8 cellular contexts compared by ENCODE assay signal in the genomic region with DNA sequence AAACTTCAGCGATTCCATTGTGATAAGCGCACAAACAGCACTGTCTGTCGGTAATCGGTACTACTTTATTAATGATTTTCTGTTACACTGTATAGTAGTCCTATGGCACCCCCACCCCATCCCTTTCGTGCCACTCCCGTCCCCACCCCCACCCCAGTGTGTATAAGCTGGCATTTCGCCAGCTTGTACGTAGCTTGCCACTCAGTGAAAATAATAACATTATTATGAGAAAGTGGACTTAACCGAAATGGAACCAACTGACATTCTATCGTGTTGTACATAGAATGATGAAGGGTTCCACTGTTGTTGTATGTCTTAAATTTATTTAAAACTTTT. TPM values are rescaled to one million over a fixed set of nuclear protein-coding genes. Genes with fewer than 3 reads are reported as not detected.
DNase-seq lines count a peak whose midpoint lies in the region; ATAC-seq, FAIRE-seq and TF ChIP-seq lines count a peak whose summit lies in the region.

No MANE protein-coding gene starts in this region.

- no peak for TF ChIP-seq RAD21 in K562 (CRISPR knock-in tag; conservative IDR thresholded peaks at IDR 0.05 in 1 of 2, IDR thresholded peaks at IDR 0.05 in 1 of 2)

- H3K36me3 ChIP-seq in Loucy (ENCODE audit: insufficient read depth, low read length) (no peaks in the 10 kb centered on the region), K562 (ENCODE audit: control insufficient read depth, insufficient read depth, low read length) (peaks cover 18% of the 10 kb centered on the region; the same call in 2 of the 3 replicates), lower lobe of right lung (no peaks in the 10 kb centered on the region), upper lobe of left lung (no peaks in the 10 kb centered on the region)

- no peaks in the 10 kb centered on the region for H3K9me3 ChIP-seq in Loucy (ENCODE audit: insufficient read depth, low read depth, low read length)
- no peaks in the 10 kb centered on the region for H3K9me3 ChIP-seq in K562 (replicated peaks; ENCODE audit: control insufficient read depth, insufficient read depth, low read depth, low read length)
- no peaks in the 10 kb centered on the region for H3K9me3 ChIP-seq in lower lobe of right lung
- H3K9me3 ChIP-seq in upper lobe of left lung = no peaks in the 10 kb centered on the region

- no peak for FAIRE-seq in K562 (lab: Jason Lieb, UNC)

- H3K9me1 ChIP-seq in K562 (ENCODE audit: control insufficient read depth, insufficient read depth, low read length) = no peaks in the 10 kb centered on the region

- peak overlapping the region; percentile 97 for H3K4me3 ChIP-seq in Loucy (ENCODE audit: low read length, poor library complexity, severe bottlenecking)
- peak overlapping the region; percentile 86 for H3K4me3 ChIP-seq in K562
- H3K4me3 ChIP-seq in lower lobe of right lung = peak overlapping the region; percentile 64
- peak overlapping the region in 3 of 4 donors; percentile 60 to 76 (median 71) for H3K4me3 ChIP-seq in upper lobe of left lung

- peak overlapping the region; percentile 60; the same call in 1 of the 2 replicates for H2AFZ ChIP-seq in Loucy (ENCODE audit: low read length)
- H2AFZ ChIP-seq in K562 (ENCODE audit: low read depth, low read length) = no peak overlapping the region

- WGBS in K562 (ENCODE audit: insufficient coverage, low coverage, missing lambda C conversion rate) = 2% methylated on average over 6 of the region's 10 CpGs
- 1 to 28% methylated on average over 8 to 10 of the region's 10 CpGs for WGBS in upper lobe of left lung, 2 donors

- peak; percentile 19 for DNase-seq in NCI-H2171 (lab: John Stamatoyannopoulos, UW)
- DNase-seq in NCI-H2171 treated with DMSO at 0.1 percent for 48 hours (lab: John Stamatoyannopoulos, UW) = no peak
- peak; percentile 21 to 67 (median 37) for DNase-seq in K562 (ENCODE audit: extremely low read depth in 1 of 4, low spot score in 3 of 4)
- no peak for DNase-seq in lower lobe of right lung
- DNase-seq in upper lobe of left lung = no peak
- DNase-seq in epidermal melanocyte (ENCODE audit: insufficient read length, low spot score) = no peak

- TF ChIP-seq POLR2A in K562 (conservative IDR thresholded peaks at IDR 0.05) (no peak), upper lobe of left lung (IDR thresholded peaks at IDR 0.05) (no peak)

- in situ Hi-C loops in K562 (cut with MboI) = no loop called here

- CTCF ChIA-PET in K562 (lab: Yijun Ruan, JAX; ENCODE audit: low intra/inter-chr PET ratio) = no interaction called here

- POLR2A ChIA-PET in K562 (lab: Yijun Ruan, JAX) = interaction anchor here (0.7 to 2.1 kb wide), 5 partner anchors 10 to 65 kb away, joined by 3 to 7 read pairs (median 3); no protein-coding TSS in a partner anchor

- ATAC-seq in K562 (peak; percentile 1; the same call in 1 of the 3 replicates), lower lobe of right lung (no peak), upper lobe of left lung (ENCODE audit: low FRiP score in 2 of 2) (no peak), GM19328 (IDR thresholded peaks at IDR 0.05; ENCODE audit: unreplicated experiment) (no peak)

- TF ChIP-seq EP300 in K562 (IDR thresholded peaks at IDR 0.05; ENCODE audit: low read length) (no peak), upper lobe of left lung (IDR thresholded peaks at IDR 0.05) (no peak)

- H3K79me2 ChIP-seq in Loucy (ENCODE audit: insufficient read depth, low read length) (peaks cover 77% of the 10 kb centered on the region), K562 (ENCODE audit: control insufficient read depth, insufficient read depth, low read length) (peaks cover 72% of the 10 kb centered on the region)

- TF ChIP-seq CTCF in Loucy (conservative IDR thresholded peaks at IDR 0.05; ENCODE audit: low read length) (no peak), K562 (IDR thresholded peaks at IDR 0.05 in 2 of 3, conservative IDR thresholded peaks at IDR 0.05 in 1 of 3; ENCODE audit: insufficient read depth in 2 of 3, low read depth in 1 of 3, low read length in 3 of 3) (no peak), lower lobe of right lung (IDR thresholded peaks at IDR 0.05) (no peak), upper lobe of left lung (IDR thresholded peaks at IDR 0.05) (no peak)

- no peaks in the 10 kb centered on the region for H3K9me2 ChIP-seq in Loucy (replicated peaks; ENCODE audit: low read depth, low read length)

- no TSS peak for BruUV-seq in K562 (replicated peaks; lab: Mats Ljungman, UMichigan)

- H4K20me1 ChIP-seq in Loucy (ENCODE audit: insufficient read depth, low read length, poor library complexity, severe bottlenecking) (peaks cover 18% of the 10 kb centered on the region), K562 (replicated peaks; ENCODE audit: control insufficient read depth, insufficient read depth, low read length) (no peaks in the 10 kb centered on the region)

- no peaks in the 10 kb centered on the region for H3F3A ChIP-seq in Loucy (ENCODE audit: low read depth)

- H3K4me1 ChIP-seq in Loucy (ENCODE audit: insufficient read depth, low read length, poor library complexity, severe bottlenecking) (peaks cover 36% of the 10 kb centered on the region), K562 (replicated peaks in 1 of 2; ENCODE audit: control insufficient read depth in 2 of 2, insufficient read depth in 2 of 2, low read length in 2 of 2) (peaks cover 14 to 31% of the 10 kb centered on the region in 2 experiments), lower lobe of right lung (peaks cover 11% of the 10 kb centered on the region), upper lobe of left lung (peaks cover 6 to 15% (median 10%) of the 10 kb centered on the region in 4 donors)

- peak overlapping the region; percentile 99 for H3K9ac ChIP-seq in Loucy (ENCODE audit: low read depth, low read length, poor library complexity, severe bottlenecking)
- peak overlapping the region; percentile 95 to 99 for H3K9ac ChIP-seq in K562 (ENCODE audit: insufficient read depth in 1 of 2, low read depth in 2 of 2, low read length in 2 of 2)

- intact Hi-C loops in K562 (cut with micrococcal nuclease) = loop anchor here (5.0 kb wide), 1 partner anchor 36 kb away; no protein-coding TSS in a partner anchor
- intact Hi-C loops in lower lobe of right lung (cut with DNase I) = no loop called here

- H3K27ac ChIP-seq in K562 (ENCODE audit: extremely low read depth, low read depth, low read length) (peak overlapping the region; percentile 96), lower lobe of right lung (peak overlapping the region; percentile 91), upper lobe of left lung (peak overlapping the region; percentile 87 to 98 (median 94))

- H3K27me3 ChIP-seq in Loucy (ENCODE audit: insufficient read depth, low read length, poor library complexity, severe bottlenecking) = peaks cover 8% of the 10 kb centered on the region
- H3K27me3 ChIP-seq in K562 (ENCODE audit: control insufficient read depth in 2 of 2, insufficient read depth in 2 of 2, low read length in 2 of 2) = no peaks in the 10 kb centered on the region
- no peaks in the 10 kb centered on the region for H3K27me3 ChIP-seq in lower lobe of right lung (ENCODE audit: low read depth)
- no peaks in the 10 kb centered on the region for H3K27me3 ChIP-seq in upper lobe of left lung

- H3K4me2 ChIP-seq in Loucy (ENCODE audit: low read depth, low read length, poor library complexity, severe bottlenecking) (peak overlapping the region; percentile 96), K562 (ENCODE audit: insufficient read depth, low read length) (peak overlapping the region; percentile 95)

TF ChIP-seq in K562, 482 proteins besides CTCF, POLR2A, EP300 and RAD21 (continues in another document):
- TF ChIP-seq, protein P1, sequence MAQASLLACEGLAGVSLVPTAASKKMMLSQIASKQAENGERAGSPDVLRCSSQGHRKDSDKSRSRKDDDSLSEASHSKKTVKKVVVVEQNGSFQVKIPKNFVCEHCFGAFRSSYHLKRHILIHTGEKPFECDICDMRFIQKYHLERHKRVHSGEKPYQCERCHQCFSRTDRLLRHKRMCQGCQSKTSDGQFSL (CRISPR knock-in tag; IDR thresholded peaks at IDR 0.05) = no peak
- TF ChIP-seq, protein P1 (tag; IDR thresholded peaks at IDR 0.05) = 0 out of 4 replicates have a peak, but pooled peaks of 1 of the 2 experiments have one; percentile 33
- TF ChIP-seq NCOA4 (IDR thresholded peaks at IDR 0.05; ENCODE audit: partially characterized antibody) = no peak
- TF ChIP-seq TFAP4 (CRISPR knock-in tag; IDR thresholded peaks at IDR 0.05; ENCODE audit: borderline replicate concordance) = no peak
- no peak for TF ChIP-seq CXXC5 (CRISPR knock-in tag; IDR thresholded peaks at IDR 0.05)
- TF ChIP-seq EP400 (IDR thresholded peaks at IDR 0.05) = peak; percentile 46
- TF ChIP-seq U2AF2 (optimal IDR thresholded peaks at IDR 0.05; ENCODE audit: low read depth, low read length) = no peak

RNA-seq across cellular contexts. Expression of gene MID1IP1, which starts 4.8 kb away (rescaled TPM):
- total RNA-seq in K562 (2011; cell fraction: chromatin; rRNA removed; ENCODE audit: low replicate concordance) = 21.8 and 40.2 TPM in 2 replicates
- 57.5 and 57.7 TPM in 2 replicates for total RNA-seq in K562 (2011; cell fraction: nucleolus; rRNA removed)
- 35.4 and 38.0 TPM in 2 replicates for total RNA-seq in K562 (2011; cell fraction: nucleoplasm; rRNA removed)
- total RNA-seq in K562 (2014; rRNA removed) = 82.1 and 102 TPM in 2 replicates
- total RNA-seq in K562 (2014; rRNA removed; fragmentation: Illumina TruSeq; extraction: Trizol) = 20.7 and 20.9 TPM in 2 replicates
- 27.5 and 29.9 TPM in 2 replicates for total RNA-seq in K562 (2015; rRNA removed; fragmentation: Illumina TruSeq; extraction: Trizol)
- 90.4 and 94.7 TPM in 2 replicates for total RNA-seq in K562 (2021)
- 36.9 and 42.0 TPM in 2 replicates for polyA plus RNA-seq in K562 (2011; rRNA removed)
- 50.7 and 84.5 TPM in 2 replicates for polyA plus RNA-seq in K562 (2011; cell fraction: cytosol; rRNA removed)
- 38.7 and 57.5 TPM in 2 replicates for polyA plus RNA-seq in K562 (2011; cell fraction: nucleus; rRNA removed)
- 49.3 and 83.1 TPM in 2 replicates for polyA plus RNA-seq in K562 (2012)
- polyA plus RNA-seq in K562 (2014; fragmentation: Illumina TruSeq; extraction: Trizol) = 22.1 and 43.9 TPM in 2 replicates
- polyA plus RNA-seq in K562 (2014; fragmentation: Nextera tagmentation; extraction: Ambion mirVana) = under 1 TPM; 0.51 to 0.80 TPM
- polyA plus RNA-seq in K562 (2014; rRNA removed) = 97.0 and 102 TPM in 2 replicates
- polyA minus RNA-seq in K562 (2011; rRNA and poly(A)+ RNA removed) = 9.1 and 14.7 TPM in 2 replicates
- polyA minus RNA-seq in K562 (2011; cell fraction: cytosol; rRNA and poly(A)+ RNA removed) = 26.2 and 29.8 TPM in 2 replicates
- polyA minus RNA-seq in K562 (2011; cell fraction: nucleus; rRNA and poly(A)+ RNA removed) = 28.3 and 31.4 TPM in 2 replicates
- 95.5 TPM for total RNA-seq in lower lobe of right lung
- 100 to 1,000 TPM in 5 of 6 donors, 10 to 100 TPM in 1; 88.0 to 187 (median 121) TPM for total RNA-seq in upper lobe of left lung

Comparison
In these comparisons a context has a peak if more than half of its experiments do, and no peak if none do; other contexts are left out.
1. DNase-seq: peak in NCI-H2171 (single experiment) and K562 (4 of 4); none in NCI-H2171 treated with DMSO at 0.1 percent for 48 hours (single experiment), lower lobe of right lung (single experiment), upper lobe of left lung (0 of 2) and epidermal melanocyte (single experiment).
2. Peak in every context shown above with its lines, with median percentiles within 50 percentile points of each other: H3K4me3 ChIP-seq and H3K27ac ChIP-seq.